Comparison of ENCODE assay signal across 19 cellular contexts in the genomic region with DNA sequence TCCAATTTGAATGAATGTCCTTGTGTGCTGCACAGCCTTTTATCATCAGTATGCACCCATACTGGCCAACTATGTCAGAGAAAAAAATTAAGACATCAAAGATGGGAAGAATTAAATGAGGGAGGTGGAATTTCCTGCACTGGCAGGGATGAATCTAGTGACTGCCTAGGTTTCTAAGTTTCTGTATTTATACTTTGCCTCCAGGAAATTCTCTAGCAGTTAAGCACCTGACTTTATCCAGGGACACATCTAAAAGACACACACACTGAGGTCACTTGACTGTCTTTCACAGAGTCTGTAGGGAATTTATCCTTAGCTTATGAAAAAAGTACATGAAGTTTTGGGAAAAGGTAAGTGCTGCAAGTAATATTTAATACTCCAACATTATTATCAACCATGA.
"Had no signal": no experiment of that assay in that cellular context is flagged by ENCODE, and none has a peak within 500 bp of the region (broad histone marks: within the 10 kb centered on the region; RNA-seq: fewer than 3 reads in every experiment).

No MANE protein-coding gene starts in this region.

- H3K4me3 ChIP-seq: heart left ventricle, lung, psoas muscle, right lobe of liver, tibial nerve had no signal

- H3K36me3 ChIP-seq: heart left ventricle, right lobe of liver, tibial nerve had no signal

- DNase-seq: effector memory CD8-positive, alpha-beta T cell; erythroblast; heart left ventricle; hippocampal formation; left colon; left ventricle myocardium superior; mesendoderm; naive thymus-derived CD4-positive, alpha-beta T cell; nephron progenitor cell; psoas muscle; retina; right lobe of liver; stimulated activated CD4-positive, alpha-beta T cell treated with anti-CD3 and anti-CD28 coated beads, Interleukin-4, amount 100 ng/mL, for 24 hours had no signal

- H3K36me3 Mint-ChIP-seq: naive thymus-derived CD4-positive, alpha-beta T cell; stimulated activated memory B cell treated with anti-CD40 and anti-IgM and Interleukin-4, amounts not matched to agents 10 μg/mL and 1 μg/mL and 100 μg/mL, for 72 hours had no signal

- H3K9me3 Mint-ChIP-seq: dendritic cell treated with granulocyte-macrophage colony-stimulating factor and Interleukin-4, amounts not matched to agents 40 ng/mL and 50 ng/mL, for 4 days; nephron progenitor cell had no signal

- H3K27me3 ChIP-seq: foreskin keratinocyte, heart left ventricle, right lobe of liver, tibial nerve had no signal

- H3K4me1 Mint-ChIP-seq: naive thymus-derived CD4-positive, alpha-beta T cell; nephron progenitor cell; stimulated activated memory B cell treated with anti-CD40 and anti-IgM and Interleukin-4, amounts not matched to agents 10 μg/mL and 1 μg/mL and 100 μg/mL, for 72 hours had no signal

- H3K27ac ChIP-seq: foreskin keratinocyte, heart left ventricle, psoas muscle, right lobe of liver, tibial nerve had no signal

- H3K27ac Mint-ChIP-seq: dendritic cell treated with granulocyte-macrophage colony-stimulating factor and Interleukin-4, amounts not matched to agents 40 ng/mL and 50 ng/mL, for 4 days; effector memory CD8-positive, alpha-beta T cell; naive thymus-derived CD4-positive, alpha-beta T cell; nephron progenitor cell; stimulated activated memory B cell treated with anti-CD40 and anti-IgM and Interleukin-4, amounts not matched to agents 10 μg/mL and 1 μg/mL and 100 μg/mL, for 72 hours; stimulated activated naive CD8-positive, alpha-beta T cell treated with anti-CD3 and anti-CD28 coated beads, Interleukin-15, Interleukin-2, amounts not matched to agents 100 ng/mL and 50 ng/mL, for 24 hours had no signal

- ATAC-seq: effector memory CD8-positive, alpha-beta T cell; foreskin keratinocyte; heart left ventricle; left colon; left ventricle myocardium superior; naive thymus-derived CD4-positive, alpha-beta T cell; psoas muscle; right lobe of liver; stimulated activated memory B cell treated with anti-CD40 and anti-IgM and Interleukin-4, amounts not matched to agents 10 μg/mL and 1 μg/mL and 100 μg/mL, for 72 hours had no signal

- H3K4me3 Mint-ChIP-seq: dendritic cell treated with granulocyte-macrophage colony-stimulating factor and Interleukin-4, amounts not matched to agents 40 ng/mL and 50 ng/mL, for 4 days; effector memory CD8-positive, alpha-beta T cell; naive thymus-derived CD4-positive, alpha-beta T cell; nephron progenitor cell; stimulated activated memory B cell treated with anti-CD40 and anti-IgM and Interleukin-4, amounts not matched to agents 10 μg/mL and 1 μg/mL and 100 μg/mL, for 72 hours; stimulated activated naive CD8-positive, alpha-beta T cell treated with anti-CD3 and anti-CD28 coated beads, Interleukin-15, Interleukin-2, amounts not matched to agents 100 ng/mL and 50 ng/mL, for 24 hours had no signal

- H3K4me1 ChIP-seq: heart left ventricle, psoas muscle, right lobe of liver, tibial nerve had no signal

- H3K9me3 ChIP-seq: heart left ventricle, psoas muscle, right lobe of liver, tibial nerve had no signal

- H3K27me3 Mint-ChIP-seq: dendritic cell treated with granulocyte-macrophage colony-stimulating factor and Interleukin-4, amounts not matched to agents 40 ng/mL and 50 ng/mL, for 4 days; effector memory CD8-positive, alpha-beta T cell; naive thymus-derived CD4-positive, alpha-beta T cell; stimulated activated memory B cell treated with anti-CD40 and anti-IgM and Interleukin-4, amounts not matched to agents 10 μg/mL and 1 μg/mL and 100 μg/mL, for 72 hours; stimulated activated naive CD8-positive, alpha-beta T cell treated with anti-CD3 and anti-CD28 coated beads, Interleukin-15, Interleukin-2, amounts not matched to agents 100 ng/mL and 50 ng/mL, for 24 hours had no signal
